ENCODE assay signal across 8 cellular contexts in the genomic region with DNA sequence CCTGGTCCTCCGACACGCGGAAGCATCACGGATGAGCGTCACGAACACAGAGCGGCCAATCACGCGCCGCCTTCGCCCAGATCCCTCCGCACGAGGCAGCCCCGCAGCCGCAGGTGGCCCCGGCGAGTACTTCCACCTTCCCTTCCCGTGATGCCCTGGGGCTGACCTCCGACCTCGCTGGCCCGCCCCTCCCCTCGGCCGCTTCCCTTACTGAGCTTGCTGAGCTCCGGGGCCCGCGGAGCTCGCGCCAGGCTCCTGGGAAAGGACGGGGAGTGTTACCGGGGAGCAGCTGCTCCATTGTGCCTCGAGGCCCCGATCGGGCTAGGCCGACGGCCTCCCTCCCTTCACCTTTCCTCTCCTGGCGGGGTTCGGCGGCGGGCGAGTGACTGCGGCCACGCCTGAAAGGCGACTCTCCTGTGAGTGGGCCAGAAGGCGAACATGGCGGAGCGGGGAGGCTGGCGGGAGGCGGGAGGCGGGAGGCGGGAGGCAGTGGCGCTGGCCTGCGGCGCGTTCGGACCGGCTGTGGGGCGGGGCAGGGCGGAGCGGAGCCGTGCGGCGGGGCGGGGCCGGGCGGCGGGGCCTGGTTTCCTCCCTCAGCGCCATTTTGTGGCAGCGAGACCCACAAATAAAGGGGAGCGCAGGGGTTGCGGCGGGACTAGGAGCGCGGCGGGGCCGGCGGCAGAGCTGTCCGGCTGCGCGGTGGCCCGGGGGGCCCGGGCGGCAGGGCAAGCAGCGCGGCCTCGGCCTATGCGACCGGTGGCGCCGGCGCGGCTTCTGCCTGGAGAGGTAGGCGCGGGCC. TPM values are rescaled to one million over a fixed set of nuclear protein-coding genes. Genes with fewer than 3 reads are reported as not detected.
A peak's percentile ranks its signal among the peaks of the same experiment; 100 is the strongest.
DNase-seq lines count a peak whose midpoint lies in the region; ATAC-seq, FAIRE-seq and TF ChIP-seq lines count a peak whose summit lies in the region.

TSS of gene WTAP (plus strand) at position 589 of the 799 bp plus-strand sequence. CDS start 8,760 bp downstream, outside the sequence.

- TF ChIP-seq POLR2A in vagina (IDR thresholded peaks at IDR 0.05) = peak in 1 of 2 donors; percentile 90

- ATAC-seq in HG02973 (IDR thresholded peaks at IDR 0.05; ENCODE audit: unreplicated experiment) = peak; percentile 72

- H3K4me3 Mint-ChIP-seq in T-helper 2 cell treated with Interferon-gamma antibody and Interleukin-4, amounts not matched to agents 5 μg/mL and 100 μg/mL, for 36 hours = peak within 1 kb of the TSS; percentile 97

- H3K9me3 Mint-ChIP-seq in T-helper 2 cell treated with Interferon-gamma antibody and Interleukin-4, amounts not matched to agents 5 μg/mL and 100 μg/mL, for 36 hours = peaks cover 11% of the 10 kb centered on the region

- H3K4me3 ChIP-seq in ascending aorta (peak within 1 kb of the TSS; percentile 95 to 100), rectal smooth muscle tissue (ENCODE audit: low read length) (peak within 1 kb of the TSS; percentile 92), vagina (peak within 1 kb of the TSS; percentile 79)

- H3K4me1 ChIP-seq in ascending aorta (peaks cover 6 to 25% of the 10 kb centered on the region in 2 donors), rectal smooth muscle tissue (ENCODE audit: control insufficient read depth, insufficient read depth, low read length) (peaks cover 15% of the 10 kb centered on the region), vagina (peaks cover 46% of the 10 kb centered on the region)

- no peaks in the 10 kb centered on the region for H3K27me3 Mint-ChIP-seq in T-helper 2 cell treated with Interferon-gamma antibody and Interleukin-4, amounts not matched to agents 5 μg/mL and 100 μg/mL, for 36 hours (ENCODE audit: low read depth)

- no peaks in the 10 kb centered on the region for H3K27me3 ChIP-seq in ascending aorta
- no peaks in the 10 kb centered on the region for H3K27me3 ChIP-seq in rectal smooth muscle tissue (ENCODE audit: control insufficient read depth, insufficient read depth, low read length)
- H3K27me3 ChIP-seq in vagina = no peaks in the 10 kb centered on the region

- peaks cover 51% of the 10 kb centered on the region for H3K36me3 Mint-ChIP-seq in T-helper 2 cell treated with Interferon-gamma antibody and Interleukin-4, amounts not matched to agents 5 μg/mL and 100 μg/mL, for 36 hours (ENCODE audit: low read depth)

- H3K27ac ChIP-seq in ascending aorta (peak within 1 kb of the TSS; percentile 98 to 100), rectal smooth muscle tissue (ENCODE audit: low read depth, low read length) (peak within 1 kb of the TSS; percentile 100), vagina (peak within 1 kb of the TSS; percentile 97)

- DNase-seq in GM18507 (ENCODE audit: extremely low spot score, insufficient read length, low read depth) (peak; percentile 84), NCI-H1930 (lab: John Stamatoyannopoulos, UW) (peak; percentile 88 to 91), ascending aorta (ENCODE audit: low spot score in 2 of 2) (peak; percentile 87 to 97), hepatic stellate cell (ENCODE audit: low spot score) (peak; percentile 88), vagina (ENCODE audit: extremely low spot score in 2 of 2) (peak in 1 of 2 donors; percentile 98)
- DNase-seq in T-helper 2 cell treated with Interferon-gamma antibody and Interleukin-4, amounts not matched to agents 5 μg/mL and 100 μg/mL, for 36 hours (ENCODE audit: low spot score) = peak; percentile 96

- H3K36me3 ChIP-seq in ascending aorta (no peaks in the 10 kb centered on the region), rectal smooth muscle tissue (ENCODE audit: control insufficient read depth, insufficient read depth, low read length) (peaks cover 2% of the 10 kb centered on the region), vagina (no peaks in the 10 kb centered on the region)

- intact Hi-C loops in ascending aorta (cut with DNase I) = loop anchor here (1.0 to 10.0 kb wide), 6 partner anchors 11 to 1082 kb away; partner anchors contain the start of genes ACAT2, DYNLT1 and TCP1
- intact Hi-C loops in vagina (cut with DNase I) = loop anchor here (2.0 to 5.0 kb wide), 3 partner anchors 34 to 60 kb away; partner anchors contain the start of genes ACAT2, SOD2 and TCP1

- peak within 1 kb of the TSS; percentile 96 for H3K9ac ChIP-seq in rectal smooth muscle tissue (ENCODE audit: low read length)

- TF ChIP-seq CTCF in ascending aorta (IDR thresholded peaks at IDR 0.05) = no peak
- no peak for TF ChIP-seq CTCF in vagina (IDR thresholded peaks at IDR 0.05)

- H3K9me3 ChIP-seq in ascending aorta = no peaks in the 10 kb centered on the region
- H3K9me3 ChIP-seq in vagina = no peaks in the 10 kb centered on the region

- FAIRE-seq in GM18507 (lab: Jason Lieb, UNC) = peak; percentile 95

- peaks cover 36% of the 10 kb centered on the region for H3K4me1 Mint-ChIP-seq in T-helper 2 cell treated with Interferon-gamma antibody and Interleukin-4, amounts not matched to agents 5 μg/mL and 100 μg/mL, for 36 hours (ENCODE audit: low read depth)

- peak within 1 kb of the TSS; percentile 97 for H3K27ac Mint-ChIP-seq in T-helper 2 cell treated with Interferon-gamma antibody and Interleukin-4, amounts not matched to agents 5 μg/mL and 100 μg/mL, for 36 hours

RNA-seq across cellular contexts. Expression of gene WTAP, which starts in this region (rescaled TPM):
- 44.6 TPM for total RNA-seq in ascending aorta
- 85.0 TPM for total RNA-seq in vagina
